ENCODE assay signal across 1 cellular context in the genomic region with DNA sequence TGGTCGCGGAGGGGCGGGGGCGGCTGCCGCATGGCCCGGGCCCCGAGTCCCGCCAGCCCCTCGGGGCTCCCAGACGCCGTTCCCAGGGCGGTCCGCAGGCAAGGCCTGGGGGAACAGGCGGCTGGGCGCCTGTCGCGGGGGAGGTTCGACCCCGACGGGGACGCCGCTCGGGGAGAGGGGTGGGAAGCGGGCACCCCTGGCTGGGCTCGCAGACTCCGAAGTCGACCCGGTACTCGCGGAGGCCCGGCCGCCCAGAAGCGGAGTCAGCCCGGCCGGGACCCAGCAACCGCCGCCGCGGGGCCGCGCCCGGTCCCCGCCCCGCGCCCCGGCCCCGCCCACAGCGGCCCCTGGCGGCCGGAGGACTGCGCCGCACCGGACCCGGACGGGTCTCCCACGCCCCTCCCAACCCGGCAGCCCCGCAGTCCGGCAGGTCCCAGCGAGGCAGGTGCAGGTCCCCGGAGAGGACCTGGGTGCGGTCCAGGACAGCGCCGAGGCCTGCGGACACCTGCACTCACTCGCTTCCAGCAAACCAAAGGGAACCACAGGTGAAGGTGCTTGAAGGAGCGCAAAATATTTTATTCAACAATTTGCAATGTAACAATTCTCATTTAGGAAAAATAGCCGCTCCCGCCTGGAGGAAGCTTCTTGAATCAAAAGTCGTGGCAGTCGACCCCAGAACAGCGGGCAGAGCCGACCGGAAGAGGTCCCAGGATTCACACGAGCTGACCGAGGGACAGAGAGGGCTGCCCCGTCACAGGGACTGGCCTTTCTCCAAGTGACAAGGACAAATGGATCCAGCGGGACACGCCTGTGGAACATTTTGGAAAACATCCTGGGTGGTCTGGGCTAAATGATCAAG.
TF ChIP-seq lines count a peak whose summit lies in the region.

INPP5E (minus strand) TSS at position 296 of the 859 bp plus-strand sequence. CDS start 426 bp downstream, outside the sequence.

TF ChIP-seq in GM12878, 131 proteins besides CTCF, POLR2A, EP300 and RAD21 (continued from another document and continues in another):
- TF ChIP-seq E2F4 (IDR thresholded peaks at IDR 0.05; ENCODE audit: low read depth, low read length), result no peak
- TF ChIP-seq HDGF (IDR thresholded peaks at IDR 0.05), result no peak
- no peak for TF ChIP-seq SMAD1 (IDR thresholded peaks at IDR 0.05; ENCODE audit: low read depth, partially characterized antibody)
- TF ChIP-seq CREB1 (IDR thresholded peaks at IDR 0.05; ENCODE audit: low read depth), result no peak
- TF ChIP-seq HDAC2 (IDR thresholded peaks at IDR 0.05), result no peak
- TF ChIP-seq JUND (IDR thresholded peaks at IDR 0.05; ENCODE audit: low read depth, low read length), result no peak
- TF ChIP-seq BCL11A (IDR thresholded peaks at IDR 0.05; ENCODE audit: low read depth, low read length), result no peak
- no peak for TF ChIP-seq ZNF217 (IDR thresholded peaks at IDR 0.05)
- TF ChIP-seq BCL3 (IDR thresholded peaks at IDR 0.05; ENCODE audit: borderline replicate concordance, insufficient read depth, low read depth, low read length, poor library complexity, severe bottlenecking), result no peak
- TF ChIP-seq, protein P1, sequence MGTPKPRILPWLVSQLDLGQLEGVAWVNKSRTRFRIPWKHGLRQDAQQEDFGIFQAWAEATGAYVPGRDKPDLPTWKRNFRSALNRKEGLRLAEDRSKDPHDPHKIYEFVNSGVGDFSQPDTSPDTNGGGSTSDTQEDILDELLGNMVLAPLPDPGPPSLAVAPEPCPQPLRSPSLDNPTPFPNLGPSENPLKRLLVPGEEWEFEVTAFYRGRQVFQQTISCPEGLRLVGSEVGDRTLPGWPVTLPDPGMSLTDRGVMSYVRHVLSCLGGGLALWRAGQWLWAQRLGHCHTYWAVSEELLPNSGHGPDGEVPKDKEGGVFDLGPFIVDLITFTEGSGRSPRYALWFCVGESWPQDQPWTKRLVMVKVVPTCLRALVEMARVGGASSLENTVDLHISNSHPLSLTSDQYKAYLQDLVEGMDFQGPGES (IDR thresholded peaks at IDR 0.05), result no peak
- TF ChIP-seq PAX8 (IDR thresholded peaks at IDR 0.05), result no peak
- no peak for TF ChIP-seq MYB (IDR thresholded peaks at IDR 0.05; ENCODE audit: borderline replicate concordance, low read depth, low read length)
- TF ChIP-seq MTA3 (IDR thresholded peaks at IDR 0.05; ENCODE audit: borderline replicate concordance, low read length), result no peak
- no peak for TF ChIP-seq ZBED1 (IDR thresholded peaks at IDR 0.05; ENCODE audit: borderline replicate concordance)
- TF ChIP-seq NRF1 (conservative IDR thresholded peaks at IDR 0.05; ENCODE audit: low read depth, low read length), result no peak
- TF ChIP-seq IRF4 (IDR thresholded peaks at IDR 0.05; ENCODE audit: low read depth, low read length), result no peak
- TF ChIP-seq PML (IDR thresholded peaks at IDR 0.05; ENCODE audit: low read length), result 0 out of 2 replicates have a peak, but pooled peaks have one; percentile 21
- no peak for TF ChIP-seq ZBTB33 (IDR thresholded peaks at IDR 0.05)
- TF ChIP-seq SMAD5 (IDR thresholded peaks at IDR 0.05; ENCODE audit: low read depth), result no peak
- TF ChIP-seq SP1 (IDR thresholded peaks at IDR 0.05; ENCODE audit: low read depth, low read length), result no peak
- TF ChIP-seq, protein P2, sequence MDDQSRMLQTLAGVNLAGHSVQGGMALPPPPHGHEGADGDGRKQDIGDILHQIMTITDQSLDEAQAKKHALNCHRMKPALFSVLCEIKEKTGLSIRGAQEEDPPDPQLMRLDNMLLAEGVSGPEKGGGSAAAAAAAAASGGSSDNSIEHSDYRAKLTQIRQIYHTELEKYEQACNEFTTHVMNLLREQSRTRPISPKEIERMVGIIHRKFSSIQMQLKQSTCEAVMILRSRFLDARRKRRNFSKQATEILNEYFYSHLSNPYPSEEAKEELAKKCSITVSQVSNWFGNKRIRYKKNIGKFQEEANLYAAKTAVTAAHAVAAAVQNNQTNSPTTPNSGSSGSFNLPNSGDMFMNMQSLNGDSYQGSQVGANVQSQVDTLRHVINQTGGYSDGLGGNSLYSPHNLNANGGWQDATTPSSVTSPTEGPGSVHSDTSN (IDR thresholded peaks at IDR 0.05; ENCODE audit: insufficient replicate concordance, low read depth, low read length), result no peak
- no peak for TF ChIP-seq MYC (IDR thresholded peaks at IDR 0.05; ENCODE audit: insufficient read depth, insufficient read length, insufficient replicate concordance, low read length, severe bottlenecking)
- TF ChIP-seq ZNF274 (IDR thresholded peaks at IDR 0.05; ENCODE audit: insufficient read depth, insufficient read length), result no peak
- no peak for TF ChIP-seq STAT1 (conservative IDR thresholded peaks at IDR 0.05)
- TF ChIP-seq USF1 (IDR thresholded peaks at IDR 0.05; ENCODE audit: borderline replicate concordance, extremely low read length, insufficient read depth, low read depth, low read length), result no peak
- TF ChIP-seq POLR2AphosphoS2 (IDR thresholded peaks at IDR 0.05; ENCODE audit: low read depth, low read length), result peak; percentile 51; the same call in 1 of the 2 replicates
- TF ChIP-seq RFX5 (IDR thresholded peaks at IDR 0.05; ENCODE audit: low read depth, low read length), result no peak
- no peak for TF ChIP-seq ETV6 (conservative IDR thresholded peaks at IDR 0.05 in 1 of 2, IDR thresholded peaks at IDR 0.05 in 1 of 2; ENCODE audit: borderline replicate concordance in 1 of 2, low read depth in 1 of 2)
- no peak for TF ChIP-seq FOXK2 (IDR thresholded peaks at IDR 0.05)
- no peak for TF ChIP-seq PKNOX1 (IDR thresholded peaks at IDR 0.05)
- TF ChIP-seq ZNF622 (IDR thresholded peaks at IDR 0.05), result no peak
- TF ChIP-seq SIX5 (IDR thresholded peaks at IDR 0.05; ENCODE audit: low read depth, low read length, severe bottlenecking), result no peak
- no peak for TF ChIP-seq ATF3 (IDR thresholded peaks at IDR 0.05; ENCODE audit: borderline replicate concordance, extremely low read depth, low read depth, low read length)
- no peak for TF ChIP-seq MEF2A (IDR thresholded peaks at IDR 0.05; ENCODE audit: insufficient read depth, low read depth, low read length)
- peak; percentile 69; the same call in 1 of the 2 replicates for TF ChIP-seq YY1 (IDR thresholded peaks at IDR 0.05; ENCODE audit: low read depth, low read length)
- TF ChIP-seq GABPA (IDR thresholded peaks at IDR 0.05; ENCODE audit: low read depth), result no peak
- TF ChIP-seq CHD2 (IDR thresholded peaks at IDR 0.05; ENCODE audit: borderline replicate concordance, low read depth, low read length), result no peak
- TF ChIP-seq, protein P3, sequence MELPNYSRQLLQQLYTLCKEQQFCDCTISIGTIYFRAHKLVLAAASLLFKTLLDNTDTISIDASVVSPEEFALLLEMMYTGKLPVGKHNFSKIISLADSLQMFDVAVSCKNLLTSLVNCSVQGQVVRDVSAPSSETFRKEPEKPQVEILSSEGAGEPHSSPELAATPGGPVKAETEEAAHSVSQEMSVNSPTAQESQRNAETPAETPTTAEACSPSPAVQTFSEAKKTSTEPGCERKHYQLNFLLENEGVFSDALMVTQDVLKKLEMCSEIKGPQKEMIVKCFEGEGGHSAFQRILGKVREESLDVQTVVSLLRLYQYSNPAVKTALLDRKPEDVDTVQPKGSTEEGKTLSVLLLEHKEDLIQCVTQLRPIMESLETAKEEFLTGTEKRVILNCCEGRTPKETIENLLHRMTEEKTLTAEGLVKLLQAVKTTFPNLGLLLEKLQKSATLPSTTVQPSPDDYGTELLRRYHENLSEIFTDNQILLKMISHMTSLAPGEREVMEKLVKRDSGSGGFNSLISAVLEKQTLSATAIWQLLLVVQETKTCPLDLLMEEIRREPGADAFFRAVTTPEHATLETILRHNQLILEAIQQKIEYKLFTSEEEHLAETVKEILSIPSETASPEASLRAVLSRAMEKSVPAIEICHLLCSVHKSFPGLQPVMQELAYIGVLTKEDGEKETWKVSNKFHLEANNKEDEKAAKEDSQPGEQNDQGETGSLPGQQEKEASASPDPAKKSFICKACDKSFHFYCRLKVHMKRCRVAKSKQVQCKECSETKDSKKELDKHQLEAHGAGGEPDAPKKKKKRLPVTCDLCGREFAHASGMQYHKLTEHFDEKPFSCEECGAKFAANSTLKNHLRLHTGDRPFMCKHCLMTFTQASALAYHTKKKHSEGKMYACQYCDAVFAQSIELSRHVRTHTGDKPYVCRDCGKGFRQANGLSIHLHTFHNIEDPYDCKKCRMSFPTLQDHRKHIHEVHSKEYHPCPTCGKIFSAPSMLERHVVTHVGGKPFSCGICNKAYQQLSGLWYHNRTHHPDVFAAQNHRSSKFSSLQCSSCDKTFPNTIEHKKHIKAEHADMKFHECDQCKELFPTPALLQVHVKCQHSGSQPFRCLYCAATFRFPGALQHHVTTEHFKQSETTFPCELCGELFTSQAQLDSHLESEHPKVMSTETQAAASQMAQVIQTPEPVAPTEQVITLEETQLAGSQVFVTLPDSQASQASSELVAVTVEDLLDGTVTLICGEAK (IDR thresholded peaks at IDR 0.05; ENCODE audit: borderline replicate concordance), result no peak
- no peak for TF ChIP-seq ZBTB11 (CRISPR knock-in tag; IDR thresholded peaks at IDR 0.05)
- TF ChIP-seq NBN (IDR thresholded peaks at IDR 0.05), result no peak
- no peak; the same call in 1 of the 2 replicates for TF ChIP-seq RB1 (IDR thresholded peaks at IDR 0.05; ENCODE audit: borderline replicate concordance)
- TF ChIP-seq ZNF384 (IDR thresholded peaks at IDR 0.05; ENCODE audit: borderline replicate concordance, low read depth, low read length), result no peak
- no peak for TF ChIP-seq ZZZ3 (IDR thresholded peaks at IDR 0.05; ENCODE audit: control insufficient read depth, insufficient read length, low read depth)
- no peak for TF ChIP-seq TCF12 (IDR thresholded peaks at IDR 0.05; ENCODE audit: low read depth, low read length)
- TF ChIP-seq HDAC6 (IDR thresholded peaks at IDR 0.05; ENCODE audit: unreplicated experiment), result no peak
